9 cellular contexts compared by ENCODE assay signal in the genomic region with DNA sequence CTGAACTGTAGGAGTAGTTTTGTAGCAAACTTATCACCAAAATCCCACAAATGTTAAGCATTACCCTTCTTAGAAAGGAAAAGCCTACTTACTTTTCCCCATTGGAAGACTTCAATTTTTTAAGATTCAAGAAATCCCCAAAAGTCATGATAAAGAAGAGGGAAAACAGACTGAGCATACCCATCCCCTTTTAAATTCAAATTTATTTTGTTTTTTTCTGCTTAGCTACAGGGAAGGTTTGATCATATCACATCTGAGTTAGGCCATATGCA.
DNase-seq lines count a peak whose midpoint lies in the region; ATAC-seq and TF ChIP-seq lines count a peak whose summit lies in the region.
"Had no signal": no experiment of that assay in that cellular context is flagged by ENCODE, and none has a peak within 500 bp of the region (broad histone marks: within the 10 kb centered on the region; RNA-seq: fewer than 3 reads in every experiment).

No MANE protein-coding gene starts in this region.

- no peak overlapping the region for H2AFZ ChIP-seq in smooth muscle cell (ENCODE audit: low read depth)

- no peak overlapping the region for H3K4me3 ChIP-seq in HUES48 (ENCODE audit: low read depth, low read length)
- no peak overlapping the region for H3K4me3 ChIP-seq in gastroesophageal sphincter
- peak overlapping the region; percentile 26 for H3K4me3 ChIP-seq in smooth muscle cell

- no peaks in the 10 kb centered on the region for H3K9me3 ChIP-seq in HUES48 (ENCODE audit: control insufficient read depth, insufficient read depth, low read length)
- no peaks in the 10 kb centered on the region for H3K9me3 ChIP-seq in gastroesophageal sphincter
- no peaks in the 10 kb centered on the region for H3K9me3 ChIP-seq in smooth muscle cell (replicated peaks; ENCODE audit: low read depth)

- intact Hi-C loops in activated CD8-positive, alpha-beta T cell treated with anti-CD3 and anti-CD28 coated beads for 36 hours (cut with micrococcal nuclease) = loop anchor here (1.0 kb wide), 1 partner anchor 18 kb away; no protein-coding TSS in a partner anchor
- intact Hi-C loops in sciatic nerve (cut with DNase I) = no loop called here

- H3K4me1 ChIP-seq in HUES48 (ENCODE audit: control insufficient read depth, insufficient read depth, low read length) = peaks cover 24% of the 10 kb centered on the region
- peaks cover 6 to 43% (median 21%) of the 10 kb centered on the region in 3 donors for H3K4me1 ChIP-seq in gastroesophageal sphincter
- peaks cover 30% of the 10 kb centered on the region for H3K4me1 ChIP-seq in smooth muscle cell (ENCODE audit: low read depth)

- H3K27me3 ChIP-seq in HUES48 (ENCODE audit: control insufficient read depth, insufficient read depth, low read length) (no peaks in the 10 kb centered on the region), gastroesophageal sphincter (no peaks in the 10 kb centered on the region), smooth muscle cell (ENCODE audit: low read depth) (no peaks in the 10 kb centered on the region)

- no peaks in the 10 kb centered on the region for H3K79me2 ChIP-seq in smooth muscle cell (ENCODE audit: low read depth)

- H3K27ac ChIP-seq in HUES48 (ENCODE audit: low read depth, low read length) = peak overlapping the region; percentile 87
- H3K27ac ChIP-seq in gastroesophageal sphincter = peak overlapping the region; percentile 44 to 92 (median 82)
- H3K27ac ChIP-seq in smooth muscle cell (ENCODE audit: low read depth) = peak overlapping the region; percentile 100

- H3K36me3 ChIP-seq in HUES48 (ENCODE audit: control insufficient read depth, insufficient read depth, low read length) (no peaks in the 10 kb centered on the region), gastroesophageal sphincter (no peaks in the 10 kb centered on the region), smooth muscle cell (ENCODE audit: low read depth) (no peaks in the 10 kb centered on the region)

- TF ChIP-seq CTCF in activated CD8-positive, alpha-beta T cell treated with anti-CD3 and anti-CD28 coated beads for 36 hours (IDR thresholded peaks at IDR 0.05) = no peak
- TF ChIP-seq CTCF in gastroesophageal sphincter (IDR thresholded peaks at IDR 0.05) = no peak
- no peak for TF ChIP-seq CTCF in smooth muscle cell (IDR thresholded peaks at IDR 0.05; ENCODE audit: borderline replicate concordance, insufficient read depth, poor library complexity, severe bottlenecking)

- TF ChIP-seq EP300 in gastroesophageal sphincter (IDR thresholded peaks at IDR 0.05) = no peak

- H3K4me1 Mint-ChIP-seq in activated CD8-positive, alpha-beta T cell treated with anti-CD3 and anti-CD28 coated beads for 36 hours (ENCODE audit: low read depth) = peaks cover 32% of the 10 kb centered on the region

- no peaks in the 10 kb centered on the region for H4K20me1 ChIP-seq in smooth muscle cell (ENCODE audit: low read depth)

- H3F3A ChIP-seq in smooth muscle cell (ENCODE audit: low read depth) = peaks cover 24% of the 10 kb centered on the region

- H3K4me3 Mint-ChIP-seq in activated CD8-positive, alpha-beta T cell treated with anti-CD3 and anti-CD28 coated beads for 36 hours = peak overlapping the region; percentile 60

- no peak for TF ChIP-seq POLR2A in gastroesophageal sphincter (IDR thresholded peaks at IDR 0.05)

- POLR2A ChIA-PET in activated CD8-positive, alpha-beta T cell treated with anti-CD3 and anti-CD28 coated beads for 36 hours (lab: Charles Lee) = interaction anchor here (0.5 to 4.2 kb wide), 3 partner anchors 12 to 22 kb away, joined by 3 to 21 read pairs (median 5); no protein-coding TSS in a partner anchor

- no peak for DNase-seq in activated CD8-positive, alpha-beta T cell treated with anti-CD3 and anti-CD28 coated beads for 36 hours
- DNase-seq in smooth muscle cell (lab: John Stamatoyannopoulos, UW; ENCODE audit: unreplicated experiment) (no peak), sciatic nerve (ENCODE audit: low spot score) (no peak), SKM-1 (lab: John Stamatoyannopoulos, UW; ENCODE audit: unreplicated experiment) (no peak)
- no peak for DNase-seq in central memory CD4-positive, alpha-beta T cell
- DNase-seq: NCI-H446 had no signal

- no peaks in the 10 kb centered on the region for H3K9me3 Mint-ChIP-seq in activated CD8-positive, alpha-beta T cell treated with anti-CD3 and anti-CD28 coated beads for 36 hours

- peak overlapping the region; percentile 92 for H3K27ac Mint-ChIP-seq in activated CD8-positive, alpha-beta T cell treated with anti-CD3 and anti-CD28 coated beads for 36 hours

- no peak for ATAC-seq in activated CD8-positive, alpha-beta T cell treated with anti-CD3 and anti-CD28 coated beads for 36 hours
- ATAC-seq in gastroesophageal sphincter (no peak), sciatic nerve (no peak), HG02678 (IDR thresholded peaks at IDR 0.05; ENCODE audit: unreplicated experiment) (no peak)

- H3K36me3 Mint-ChIP-seq in activated CD8-positive, alpha-beta T cell treated with anti-CD3 and anti-CD28 coated beads for 36 hours (ENCODE audit: low read depth) = peaks cover 1% of the 10 kb centered on the region

- peak overlapping the region; percentile 79 for H3K4me2 ChIP-seq in smooth muscle cell

- CTCF ChIA-PET in activated CD8-positive, alpha-beta T cell treated with anti-CD3 and anti-CD28 coated beads for 36 hours (lab: Charles Lee) = interaction anchor here (1.4 to 1.6 kb wide), 2 partner anchors 30 to 42 kb away, joined by 4 to 9 read pairs; no protein-coding TSS in a partner anchor

- H3K9ac ChIP-seq in HUES48 (ENCODE audit: low read depth, low read length) = peak overlapping the region; percentile 9
- peak overlapping the region; percentile 97 for H3K9ac ChIP-seq in smooth muscle cell (ENCODE audit: low read depth)

- no peaks in the 10 kb centered on the region for H3K27me3 Mint-ChIP-seq in activated CD8-positive, alpha-beta T cell treated with anti-CD3 and anti-CD28 coated beads for 36 hours
